8 cellular contexts compared by ENCODE assay signal in the genomic region with DNA sequence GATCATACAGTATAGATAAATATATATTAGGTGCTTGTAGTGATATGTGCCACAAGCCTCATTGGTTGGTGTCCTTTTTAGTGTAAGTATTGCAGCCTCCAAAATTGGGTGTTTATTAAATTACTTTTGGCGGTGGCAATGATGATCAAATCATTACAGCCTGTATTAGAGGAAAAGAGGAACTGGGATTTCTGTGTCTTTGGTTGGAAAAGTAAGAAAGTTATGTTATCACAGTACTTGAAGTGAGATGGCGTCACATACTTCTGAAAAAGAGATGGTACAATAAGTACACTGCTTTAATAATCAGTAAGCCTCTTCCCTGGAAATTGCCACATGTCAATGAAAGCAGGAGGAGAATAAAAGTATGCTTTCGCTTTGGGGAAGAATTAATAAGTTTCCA. TPM values are rescaled to one million over a fixed set of nuclear protein-coding genes. Genes with fewer than 3 reads are reported as not detected.
DNase-seq lines count a peak whose midpoint lies in the region; ATAC-seq, FAIRE-seq and TF ChIP-seq lines count a peak whose summit lies in the region.

No MANE protein-coding gene starts in this region.

- in situ Hi-C loops in G401 (cut with HindIII; ENCODE audit: low sequenced_read_pairs), result no loop called here

- TF ChIP-seq CTCF in LNCaP clone FGC (IDR thresholded peaks at IDR 0.05; ENCODE audit: control insufficient read depth, extremely low read depth, insufficient read depth), result no peak
- no peak for TF ChIP-seq CTCF in dorsolateral prefrontal cortex (IDR thresholded peaks at IDR 0.05 in 54 of 56, conservative IDR thresholded peaks at IDR 0.05 in 2 of 56; ENCODE audit: low read depth in 1 of 56, partially characterized antibody in 56 of 56)
- TF ChIP-seq CTCF in pancreas (IDR thresholded peaks at IDR 0.05), result no peak
- TF ChIP-seq CTCF in lower leg skin (IDR thresholded peaks at IDR 0.05), result no peak

- no peak for TF ChIP-seq POLR2A in lower leg skin (IDR thresholded peaks at IDR 0.05)

- peak overlapping the region in 2 of 59 donors; percentile 78 to 81 for H3K27ac ChIP-seq in dorsolateral prefrontal cortex
- peak overlapping the region; percentile 90 to 99 (median 96) for H3K27ac ChIP-seq in pancreas

- peaks cover 0 to 42% (median 3%) of the 10 kb centered on the region in 45 donors for H3K27me3 ChIP-seq in dorsolateral prefrontal cortex
- H3K27me3 ChIP-seq in pancreas, result no peaks in the 10 kb centered on the region

- H3K4me1 ChIP-seq in pancreas, result peaks cover 0 to 10% (median 6%) of the 10 kb centered on the region in 3 donors

- FAIRE-seq in GM18507 (lab: Jason Lieb, UNC) (peak; percentile 59), pancreas (lab: Jason Lieb, UNC) (no peak)

- ATAC-seq in pancreas, result peak in 2 of 4 donors; percentile 5 to 18
- ATAC-seq in HG02885 (IDR thresholded peaks at IDR 0.05; ENCODE audit: poor library complexity, unreplicated experiment), result no peak

- WGBS in pancreas, 2 donors, result 25 to 32% methylated on average over 3 of the region's 3 CpGs
- 68 to 71% methylated on average over 3 of the region's 3 CpGs for WGBS in lower leg skin, 2 donors

- intact Hi-C loops in dorsolateral prefrontal cortex (cut with DNase I) (no loop called here), pancreas (cut with DNase I) (no loop called here), lower leg skin (cut with DNase I; ENCODE audit: low total_unique reads) (no loop called here)

- H3K36me3 ChIP-seq in pancreas, result no peaks in the 10 kb centered on the region

- DNase-seq in GM18507 (ENCODE audit: extremely low spot score, insufficient read length, low read depth), result no peak
- DNase-seq in LNCaP clone FGC (ENCODE audit: low read depth), result no peak
- no peak for DNase-seq in dorsolateral prefrontal cortex
- no peak for DNase-seq in pancreas
- DNase-seq in G401 (ENCODE audit: low spot score), result no peak
- DNase-seq in lower leg skin (ENCODE audit: low spot score in 2 of 2), result no peak
- no peak for DNase-seq in NCI-H526 (lab: John Stamatoyannopoulos, UW)

- no peaks in the 10 kb centered on the region for H3K9me3 ChIP-seq in pancreas

- peak overlapping the region; percentile 83 for H3K4me3 ChIP-seq in LNCaP clone FGC (ENCODE audit: low read depth, low read length)
- peak overlapping the region; percentile 57 to 94 (median 78) for H3K4me3 ChIP-seq in dorsolateral prefrontal cortex
- H3K4me3 ChIP-seq in pancreas, result peak overlapping the region; percentile 47 to 92 (median 62)
- H3K4me3 ChIP-seq in lower leg skin (ENCODE audit: low read depth, poor library complexity, severe bottlenecking), result no peak overlapping the region

RNA-seq across cellular contexts. Expression of a gene that starts 0.5 kb away (rescaled TPM):
- total RNA-seq in dorsolateral prefrontal cortex (1 to 10 TPM in 50 of 120 experiments, under 1 TPM in 70; 0.24 to 2.4 (median 0.86) TPM), pancreas (1 to 10 TPM; 4.4 to 8.0 (median 5.6) TPM), lower leg skin (100 to 1,000 TPM in 1 of 4 donors, 10 to 100 TPM in 3; 55.9 to 120 (median 91.2) TPM)
- 1 to 10 TPM; 3.8 to 5.3 TPM for polyA plus RNA-seq in pancreas
- total RNA-seq in G401 (2014; rRNA removed; shearing (Covaris generic)), result not detected in 2 replicates

RNA-seq across cellular contexts. Expression of a gene that starts 11.4 kb away (rescaled TPM):
- total RNA-seq in dorsolateral prefrontal cortex (10 to 100 TPM in 11 of 120 experiments, 1 to 10 TPM in 98, under 1 TPM in 10, not detected in 1; 0.48 to 22.0 (median 4.5) TPM), pancreas (10 to 100 TPM in 4 of 6 donors, 1 to 10 TPM in 2; 6.0 to 20.7 (median 13.8) TPM), lower leg skin (10 to 100 TPM; 46.0 to 59.9 (median 53.5) TPM)
- polyA plus RNA-seq in pancreas, result 10 to 100 TPM in 1 of 2 donors, 1 to 10 TPM in 1; 8.1 to 15.6 TPM
- not detected in 2 replicates for total RNA-seq in G401 (2014; rRNA removed; shearing (Covaris generic))

RNA-seq across cellular contexts. Expression of a gene that starts 27.9 kb away (rescaled TPM):
- total RNA-seq in dorsolateral prefrontal cortex (1 to 10 TPM in 54 of 120 experiments, under 1 TPM in 59, not detected in 7; 0.10 to 5.0 (median 0.98) TPM), pancreas (1 to 10 TPM in 4 of 6 donors, under 1 TPM in 2; 0.39 to 7.4 (median 1.8) TPM), lower leg skin (1 to 10 TPM in 1 of 4 donors, under 1 TPM in 3; 0.42 to 3.0 (median 0.61) TPM)
- 1 to 10 TPM; 2.1 to 2.7 TPM for polyA plus RNA-seq in pancreas
- total RNA-seq in G401 (2014; rRNA removed; shearing (Covaris generic)), result not detected in 2 replicates

RNA-seq across cellular contexts. Expression of a gene that starts 51.8 kb away (rescaled TPM):
- total RNA-seq in dorsolateral prefrontal cortex (1 to 10 TPM in 6 of 120 experiments, under 1 TPM in 38, not detected in 76; 0.28 to 3.6 (median 0.60) TPM), pancreas (1 to 10 TPM in 4 of 6 donors, under 1 TPM in 2; 0.23 to 2.1 (median 1.5) TPM), lower leg skin (under 1 TPM in 3 of 4 donors, not detected in 1; 0.36 to 0.52 (median 0.46) TPM)
- polyA plus RNA-seq in pancreas, result under 1 TPM; 0.23 to 0.73 TPM
- total RNA-seq in G401 (2014; rRNA removed; shearing (Covaris generic)), result not detected in 2 replicates

Comparison
In these comparisons a context has a peak if more than half of its experiments do, and no peak if none do; other contexts are left out.
1. RNA of a gene that starts 0.5 kb away (total RNA-seq): 55.9 to 120 TPM in lower leg skin; 4.4 to 8.0 TPM in pancreas, 0.24 to 2.4 TPM in dorsolateral prefrontal cortex and not detected in G401; every median in the first group is over 4 times any median in the second.